Comparison of ENCODE assay signal across 25 cellular contexts in the genomic region with DNA sequence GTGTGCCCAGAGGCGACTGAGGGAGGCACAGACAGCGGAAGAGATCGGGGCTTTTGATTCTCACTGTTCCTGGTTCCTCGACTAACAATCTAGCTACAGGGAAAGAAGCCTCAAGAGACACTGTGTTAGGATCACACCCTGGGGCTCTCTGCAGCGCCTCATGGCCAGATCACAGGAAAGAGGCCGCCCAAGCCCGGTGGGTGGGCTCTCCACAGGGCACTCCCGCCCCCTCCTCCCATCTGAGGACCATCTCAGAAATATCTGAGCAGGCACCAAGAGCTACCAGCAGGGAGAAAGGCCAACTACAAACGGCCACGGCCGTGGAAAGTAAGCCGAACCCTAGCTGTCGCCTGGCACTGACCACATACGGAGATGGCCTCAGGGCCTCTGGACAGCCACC.
DNase-seq lines count a peak whose midpoint lies in the region; TF ChIP-seq lines count a peak whose summit lies in the region.
"Had no signal": no experiment of that assay in that cellular context is flagged by ENCODE, and none has a peak within 500 bp of the region (broad histone marks: within the 10 kb centered on the region; RNA-seq: fewer than 3 reads in every experiment).

No MANE protein-coding gene starts in this region.

- WGBS in endodermal cell (ENCODE audit: insufficient coverage in 1 of 2, insufficient read length in 1 of 2), 2 experiments = 72 to 77% methylated on average over 10 to 14 of the region's 14 CpGs
- 53 to 62% methylated on average over 6 to 10 of the region's 14 CpGs for WGBS in mesodermal cell (ENCODE audit: insufficient coverage in 2 of 2), 2 experiments
- 78% methylated on average over 14 of the region's 14 CpGs for WGBS in urinary bladder

- H3K27ac Mint-ChIP-seq in endodermal cell = no peak overlapping the region
- H3K27ac Mint-ChIP-seq: CD4-positive, alpha-beta memory T cell; HFFc6 had no signal

- H3K27me3 ChIP-seq in endodermal cell (ENCODE audit: control insufficient read depth, insufficient read depth, low read length, poor library complexity, severe bottlenecking) = peaks cover 15% of the 10 kb centered on the region
- H3K27me3 ChIP-seq: BLaER1 treated with 17β-estradiol and CSF1 and Interleukin-3, amounts not matched to agents 10 nM and 100 nM; MG63; SJCRH30 had no signal

- no peak overlapping the region for H3K4me3 Mint-ChIP-seq in endodermal cell
- H3K4me3 Mint-ChIP-seq: CD4-positive, alpha-beta memory T cell; HFFc6 had no signal

- no peak overlapping the region for H3K9ac ChIP-seq in endodermal cell (ENCODE audit: extremely low read depth, low read length, poor library complexity, severe bottlenecking)
- H3K9ac ChIP-seq: BLaER1 treated with 17β-estradiol and CSF1 and Interleukin-3, amounts not matched to agents 10 nM and 100 nM had no signal

- TF ChIP-seq CTCF in endodermal cell (conservative IDR thresholded peaks at IDR 0.05) = peak; percentile 27

- peaks cover 22% of the 10 kb centered on the region for H3K4me1 Mint-ChIP-seq in endodermal cell
- H3K4me1 Mint-ChIP-seq: CD4-positive, alpha-beta memory T cell had no signal

- no peak overlapping the region for H3K4me3 ChIP-seq in endodermal cell (ENCODE audit: low read length)
- H3K4me3 ChIP-seq in mesodermal cell (ENCODE audit: extremely low read depth, insufficient read depth, low read length, poor library complexity, severe bottlenecking) = no peak overlapping the region
- H3K4me3 ChIP-seq in urinary bladder (ENCODE audit: low read depth, low read length) = no peak overlapping the region
- H3K4me3 ChIP-seq: BLaER1 treated with 17β-estradiol and CSF1 and Interleukin-3, amounts not matched to agents 10 nM and 100 nM; GM12878; MG63; SJCRH30 had no signal

- no peaks in the 10 kb centered on the region for H3K9me3 Mint-ChIP-seq in endodermal cell
- H3K9me3 Mint-ChIP-seq: CD4-positive, alpha-beta memory T cell; HFFc6 had no signal

- DNase-seq in activated CD8-positive, alpha-beta memory T cell treated with anti-CD3 and anti-CD28 coated beads for 24 hours = peak; percentile 30
- DNase-seq in activated CD8-positive, alpha-beta memory T cell treated with anti-CD3 and anti-CD28 coated beads, Interleukin-2, amount 50 U/mL, for 48 hours = no peak
- peak; percentile 76 for DNase-seq in endodermal cell
- DNase-seq in substantia nigra (lab: John Stamatoyannopoulos, UW) = no peak
- DNase-seq in NCI-H748 (lab: John Stamatoyannopoulos, UW; ENCODE audit: unreplicated experiment) = no peak
- no peak for DNase-seq in superior temporal gyrus (ENCODE audit: extremely low spot score)
- DNase-seq: 8988T; Caco-2; CD4-positive, alpha-beta memory T cell; DMS 273 treated with DMSO at 0.1 percent for 48 hours; DMS79 treated with DMSO at 0.1 percent for 48 hours; GOT3; HFFc6; MG63; NCI-H1417; NCI-H187 treated with DMSO at 0.1 percent for 48 hours; NCI-H226; NCI-H510A treated with DMSO at 0.1 percent for 48 hours; NCI-H774; NK-92 treated with Interleukin-12 subunit alpha and Interleukin-12 subunit beta, amount 100 ng/mL, for 24 hours; SJCRH30 had no signal

- peaks cover 23% of the 10 kb centered on the region for H3K27me3 Mint-ChIP-seq in endodermal cell (ENCODE audit: insufficient read depth)
- H3K27me3 Mint-ChIP-seq: CD4-positive, alpha-beta memory T cell had no signal

- H3K4me1 ChIP-seq in endodermal cell (ENCODE audit: control insufficient read depth, insufficient read depth, low read length) (peaks cover 17% of the 10 kb centered on the region), mesodermal cell (ENCODE audit: control insufficient read depth, insufficient read depth, low read length, poor library complexity, severe bottlenecking) (peaks cover 14% of the 10 kb centered on the region), urinary bladder (ENCODE audit: insufficient read depth) (no peaks in the 10 kb centered on the region)
- H3K4me1 ChIP-seq: Caco-2, SJCRH30 had no signal

- H3K36me3 ChIP-seq in endodermal cell (ENCODE audit: control insufficient read depth, insufficient read depth, low read length) = peaks cover 19% of the 10 kb centered on the region
- H3K36me3 ChIP-seq in mesodermal cell (ENCODE audit: control insufficient read depth, insufficient read depth, low read length) = peaks cover 22% of the 10 kb centered on the region
- H3K36me3 ChIP-seq in urinary bladder (ENCODE audit: insufficient read depth) = no peaks in the 10 kb centered on the region
- H3K36me3 ChIP-seq: MG63, SJCRH30 had no signal

- H3K27ac ChIP-seq in endodermal cell (ENCODE audit: low read depth, low read length) (no peak overlapping the region), mesodermal cell (ENCODE audit: low read depth, low read length, severe bottlenecking) (peak overlapping the region; percentile 79), urinary bladder (ENCODE audit: low read depth) (peak overlapping the region; percentile 14), substantia nigra (ENCODE audit: low read depth, low read length, poor library complexity, severe bottlenecking) (no peak overlapping the region)
- H3K27ac ChIP-seq: BLaER1 treated with 17β-estradiol and CSF1 and Interleukin-3, amounts not matched to agents 10 nM and 100 nM; SJCRH30 had no signal

- H3K36me3 Mint-ChIP-seq in endodermal cell (ENCODE audit: low read depth) = peaks cover 12% of the 10 kb centered on the region

- H3K9me3 ChIP-seq in endodermal cell (ENCODE audit: control insufficient read depth, low read length) (no peaks in the 10 kb centered on the region), mesodermal cell (ENCODE audit: control insufficient read depth, low read length) (no peaks in the 10 kb centered on the region)
- H3K9me3 ChIP-seq: Caco-2, SJCRH30 had no signal

Comparison
In these comparisons a context has a peak if more than half of its experiments do, and no peak if none do; other contexts are left out.
1. DNase-seq: peak in activated CD8-positive, alpha-beta memory T cell treated with anti-CD3 and anti-CD28 coated beads for 24 hours (single experiment) and endodermal cell (single experiment); none in activated CD8-positive, alpha-beta memory T cell treated with anti-CD3 and anti-CD28 coated beads, Interleukin-2, amount 50 U/mL, for 48 hours (single experiment), substantia nigra (0 of 49), NCI-H748 (single experiment) and superior temporal gyrus (single experiment).
2. H3K27ac ChIP-seq: peak in mesodermal cell (single experiment) and urinary bladder (single experiment); none in endodermal cell (single experiment) and substantia nigra (single experiment).